8 cellular contexts compared by ENCODE assay signal in genomic region chr1:19664453-19665043, GRCh38. TPM values are rescaled to one million over a fixed set of nuclear protein-coding genes. Genes with fewer than 3 reads are reported as not detected.
DNase-seq lines count a peak whose midpoint lies in the region; ATAC-seq and TF ChIP-seq lines count a peak whose summit lies in the region.

HTR6 (plus strand) TSS chr1:19664875; CDS start chr1:19665754, 879 bp downstream.

- peaks cover 16% of the 10 kb centered on the region for H3K4me1 Mint-ChIP-seq in stimulated activated effector memory CD8-positive, alpha-beta T cell treated with anti-CD3 and anti-CD28 coated beads, Interleukin-12 subunit alpha, Interleukin-12 subunit beta, amount 100 ng/mL, for 72 hours

- H3K36me3 Mint-ChIP-seq in stimulated activated effector memory CD8-positive, alpha-beta T cell treated with anti-CD3 and anti-CD28 coated beads, Interleukin-12 subunit alpha, Interleukin-12 subunit beta, amount 100 ng/mL, for 72 hours: no peaks in the 10 kb centered on the region

- no peak within 1 kb of the TSS for H3K27ac Mint-ChIP-seq in stimulated activated effector memory CD8-positive, alpha-beta T cell treated with anti-CD3 and anti-CD28 coated beads, Interleukin-12 subunit alpha, Interleukin-12 subunit beta, amount 100 ng/mL, for 72 hours

- peak; percentile 52 for DNase-seq in NCI-H510A (lab: John Stamatoyannopoulos, UW)
- no peak for DNase-seq in NCI-H510A treated with DMSO at 0.1 percent for 48 hours (lab: John Stamatoyannopoulos, UW)
- DNase-seq in fibroblast of the aortic adventitia (ENCODE audit: low read depth): no peak
- no peak for DNase-seq in stimulated activated effector memory CD8-positive, alpha-beta T cell treated with anti-CD3 and anti-CD28 coated beads, Interleukin-12 subunit alpha, Interleukin-12 subunit beta, amount 100 ng/mL, for 72 hours (ENCODE audit: low spot score in 2 of 2)
- DNase-seq in kidney tubule cell (ENCODE audit: low spot score): no peak
- no peak for DNase-seq in AG08395 (ENCODE audit: low spot score)

- H3K4me3 Mint-ChIP-seq in stimulated activated effector memory CD8-positive, alpha-beta T cell treated with anti-CD3 and anti-CD28 coated beads, Interleukin-12 subunit alpha, Interleukin-12 subunit beta, amount 100 ng/mL, for 72 hours: peak within 1 kb of the TSS; percentile 64

- peak within 1 kb of the TSS; percentile 60; the same call in 1 of the 2 replicates for H3K27ac ChIP-seq in VCaP

- no peaks in the 10 kb centered on the region for H3K9me3 Mint-ChIP-seq in stimulated activated effector memory CD8-positive, alpha-beta T cell treated with anti-CD3 and anti-CD28 coated beads, Interleukin-12 subunit alpha, Interleukin-12 subunit beta, amount 100 ng/mL, for 72 hours

- ATAC-seq in stimulated activated effector memory CD8-positive, alpha-beta T cell treated with anti-CD3 and anti-CD28 coated beads, Interleukin-12 subunit alpha, Interleukin-12 subunit beta, amount 100 ng/mL, for 72 hours: peak; percentile 43
- no peak for ATAC-seq in HG03135 (IDR thresholded peaks at IDR 0.05; ENCODE audit: unreplicated experiment)

- H3K4me3 ChIP-seq in fibroblast of the aortic adventitia (ENCODE audit: low read depth, low read length): peak within 1 kb of the TSS; percentile 31

- TF ChIP-seq CTCF in VCaP (conservative IDR thresholded peaks at IDR 0.05): no peak
- no peak for TF ChIP-seq CTCF in fibroblast of the aortic adventitia (IDR thresholded peaks at IDR 0.05; ENCODE audit: insufficient read depth, low read length)

RNA-seq across cellular contexts. Expression of gene HTR6, which starts in this region (rescaled TPM):
- total RNA-seq in fibroblast of the aortic adventitia (ENCODE audit: low replicate concordance): 0.09 TPM in 1 of 2 replicates, not detected in the other
